Comparison of ENCODE assay signal across 27 cellular contexts in the genomic region with DNA sequence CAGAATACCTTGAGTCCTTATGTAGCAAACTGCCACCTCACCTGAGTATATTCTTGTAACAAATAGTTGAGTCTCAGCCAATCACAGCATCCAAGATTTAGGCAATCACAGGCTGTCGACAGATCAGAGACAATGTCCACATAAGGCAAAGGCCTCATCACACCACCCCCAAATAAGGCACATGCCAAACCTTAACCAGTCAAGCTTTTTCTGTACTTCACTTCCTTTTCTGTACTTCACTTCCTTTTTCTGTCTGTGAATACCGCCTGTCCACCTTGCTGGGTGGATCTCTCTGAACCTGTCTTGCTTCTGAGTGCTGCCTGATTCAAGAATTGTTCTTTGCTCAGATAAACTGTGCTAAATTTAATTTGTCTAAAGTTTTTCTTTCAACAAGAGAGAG.
"Had no signal": no experiment of that assay in that cellular context is flagged by ENCODE, and none has a peak within 500 bp of the region (broad histone marks: within the 10 kb centered on the region; RNA-seq: fewer than 3 reads in every experiment).

No MANE protein-coding gene starts in this region.

- H3K36me3 ChIP-seq: heart left ventricle, pancreas, prostate gland, thoracic aorta had no signal

- H3K27me3 ChIP-seq: pancreas had no signal

- H3K4me3 ChIP-seq: heart left ventricle, pancreas, prostate gland, skin epidermis, thoracic aorta had no signal

- DNase-seq: activated B cell treated with CpG ODN at 0.5 μM for 24 hours; activated CD8-positive, alpha-beta memory T cell treated with anti-CD3 and anti-CD28 coated beads, Interleukin-2, amount 10 ng/mL, durations not matched to agents 7 days and 5 days; activated CD8-positive, alpha-beta T cell treated with anti-CD3 and anti-CD28 coated beads, Interleukin-2, amount 10 ng/mL, durations not matched to agents 7 days and 5 days; activated naive CD8-positive, alpha-beta T cell treated with anti-CD3 and anti-CD28 coated beads, Interleukin-2, amount 50 U/mL, for 24 hours; activated T-cell treated with anti-CD3 and anti-CD28 coated beads, Interleukin-2, amount 50 U/mL, for 48 hours; amygdala; caudate nucleus; cortex of kidney; foreskin fibroblast; heart left ventricle; hypothalamus; immature natural killer cell; kidney; left colon; midbrain; naive thymus-derived CD4-positive, alpha-beta T cell; nucleus accumbens; pancreas; retina; stimulated activated CD4-positive, alpha-beta T cell treated with anti-CD3 and anti-CD28 coated beads, Interleukin-12 subunit alpha, Interleukin-12 subunit beta, amount 100 ng/mL, for 4 hours; stimulated activated CD4-positive, alpha-beta T cell treated with anti-CD3 and anti-CD28 coated beads, Interleukin-4, amount 100 ng/mL, for 24 hours; trophoblast cell had no signal

- ATAC-seq: activated CD8-positive, alpha-beta memory T cell treated with anti-CD3 and anti-CD28 coated beads, Interleukin-2, amount 10 ng/mL, durations not matched to agents 7 days and 5 days; activated CD8-positive, alpha-beta T cell treated with anti-CD3 and anti-CD28 coated beads, Interleukin-2, amount 10 ng/mL, durations not matched to agents 7 days and 5 days; activated naive CD8-positive, alpha-beta T cell treated with anti-CD3 and anti-CD28 coated beads, Interleukin-2, amount 50 U/mL, for 24 hours; heart left ventricle; left colon; naive thymus-derived CD4-positive, alpha-beta T cell; pancreas; sciatic nerve; stimulated activated effector memory CD8-positive, alpha-beta T cell treated with anti-CD3 and anti-CD28 coated beads, Interleukin-12 subunit alpha, Interleukin-12 subunit beta, amount 100 ng/mL, for 72 hours had no signal

- H3K27ac ChIP-seq: heart left ventricle, pancreas, prostate gland, skin epidermis, thoracic aorta had no signal

- H3K9me3 ChIP-seq: heart left ventricle, pancreas, prostate gland, thoracic aorta had no signal

- H3K4me1 ChIP-seq: heart left ventricle, pancreas, prostate gland had no signal
